1 cellular context compared by ENCODE assay signal in the genomic region with DNA sequence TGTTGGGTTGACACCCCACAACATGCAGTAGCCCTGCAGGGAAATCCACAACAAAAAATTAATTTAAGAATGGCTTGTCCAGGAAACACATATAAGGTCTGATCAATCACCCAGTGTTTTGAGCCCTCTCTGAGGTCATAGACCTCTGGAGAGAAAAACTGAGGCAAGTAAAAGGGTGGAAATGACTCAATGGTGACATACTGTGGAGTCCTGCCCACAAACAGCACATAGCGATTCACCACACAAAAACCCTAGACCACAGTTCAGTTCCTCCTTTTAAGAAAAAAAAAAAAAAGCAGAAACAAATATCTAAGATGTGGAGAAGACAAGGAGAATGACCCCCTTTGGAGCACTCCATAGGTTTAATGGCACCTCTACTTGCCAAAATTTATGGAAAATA.
TF ChIP-seq lines count a peak whose summit lies in the region.

No MANE protein-coding gene starts in this region.

TF ChIP-seq in GM12878, 131 proteins besides CTCF, POLR2A, EP300 and RAD21 (continued from another document):
- TF ChIP-seq, protein P1, sequence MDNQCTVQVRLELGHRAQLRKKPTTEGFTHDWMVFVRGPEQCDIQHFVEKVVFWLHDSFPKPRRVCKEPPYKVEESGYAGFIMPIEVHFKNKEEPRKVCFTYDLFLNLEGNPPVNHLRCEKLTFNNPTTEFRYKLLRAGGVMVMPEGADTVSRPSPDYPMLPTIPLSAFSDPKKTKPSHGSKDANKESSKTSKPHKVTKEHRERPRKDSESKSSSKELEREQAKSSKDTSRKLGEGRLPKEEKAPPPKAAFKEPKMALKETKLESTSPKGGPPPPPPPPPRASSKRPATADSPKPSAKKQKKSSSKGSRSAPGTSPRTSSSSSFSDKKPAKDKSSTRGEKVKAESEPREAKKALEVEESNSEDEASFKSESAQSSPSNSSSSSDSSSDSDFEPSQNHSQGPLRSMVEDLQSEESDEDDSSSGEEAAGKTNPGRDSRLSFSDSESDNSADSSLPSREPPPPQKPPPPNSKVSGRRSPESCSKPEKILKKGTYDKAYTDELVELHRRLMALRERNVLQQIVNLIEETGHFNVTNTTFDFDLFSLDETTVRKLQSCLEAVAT (IDR thresholded peaks at IDR 0.05): peak; percentile 58; the same call in 1 of the 2 replicates
- TF ChIP-seq SPI1 (IDR thresholded peaks at IDR 0.05; ENCODE audit: borderline replicate concordance, insufficient read depth, low read depth, low read length): peak; percentile 67; the same call in 1 of the 2 replicates
- TF ChIP-seq NR2F1 (conservative IDR thresholded peaks at IDR 0.05): peak; percentile 42; the same call in 1 of the 2 replicates
- TF ChIP-seq CREB1 (IDR thresholded peaks at IDR 0.05; ENCODE audit: low read depth): 0 out of 2 replicates have a peak, but pooled peaks have one; percentile 22
- TF ChIP-seq SP1 (IDR thresholded peaks at IDR 0.05; ENCODE audit: low read depth, low read length): no peak
- peak; percentile 56; the same call in 1 of the 2 replicates for TF ChIP-seq DPF2 (IDR thresholded peaks at IDR 0.05)
- 0 out of 4 replicates have a peak, but pooled peaks of 1 of the 2 experiments have one; percentile 40 for TF ChIP-seq BHLHE40 (IDR thresholded peaks at IDR 0.05; ENCODE audit: borderline replicate concordance in 1 of 2, low read depth in 2 of 2, low read length in 1 of 2)
- TF ChIP-seq MTA2 (IDR thresholded peaks at IDR 0.05; ENCODE audit: low read depth): peak; percentile 48; the same call in 1 of the 2 replicates
- peak; percentile 30; the same call in 1 of the 2 replicates for TF ChIP-seq RUNX3 (IDR thresholded peaks at IDR 0.05; ENCODE audit: low read length)
